24 cellular contexts compared by ENCODE assay signal in genomic region chr7:74349621-74350020, GRCh38.
"Had no signal": no experiment of that assay in that cellular context is flagged by ENCODE, and none has a peak within 500 bp of the region (broad histone marks: within the 10 kb centered on the region; RNA-seq: fewer than 3 reads in every experiment).

No MANE protein-coding gene starts in this region.

- ATAC-seq: effector memory CD8-positive, alpha-beta T cell; esophagus mucosa; foreskin keratinocyte; gastrocnemius medialis; gastroesophageal sphincter; heart left ventricle; heart right ventricle had no signal

- H3K27ac ChIP-seq: colonic mucosa, coronary artery, epithelial cell of prostate, esophagus muscularis mucosa, esophagus squamous epithelium, foreskin keratinocyte, gastrocnemius medialis, gastroesophageal sphincter, heart left ventricle, heart right ventricle had no signal

- H3K4me1 ChIP-seq: colonic mucosa, esophagus muscularis mucosa, esophagus squamous epithelium, foreskin keratinocyte, gastrocnemius medialis, gastroesophageal sphincter had no signal

- H3K36me3 ChIP-seq: colonic mucosa, gastrocnemius medialis had no signal

- H3K4me3 ChIP-seq: colonic mucosa, coronary artery, dorsolateral prefrontal cortex, esophagus muscularis mucosa, esophagus squamous epithelium, gastrocnemius medialis, gastroesophageal sphincter, heart left ventricle, heart right ventricle had no signal

- H3K27me3 ChIP-seq: colonic mucosa, dorsolateral prefrontal cortex, esophagus muscularis mucosa, esophagus squamous epithelium, foreskin keratinocyte, gastrocnemius medialis, gastroesophageal sphincter, heart left ventricle, heart right ventricle had no signal

- DNase-seq: colonic mucosa; cortex of kidney; dermis blood vessel endothelial cell; dorsolateral prefrontal cortex; effector CD4-positive, alpha-beta T cell; effector CD8-positive, alpha-beta T cell; effector memory CD4-positive, alpha-beta T cell; effector memory CD8-positive, alpha-beta T cell; endodermal cell; erythroblast; esophagus squamous epithelium; foreskin fibroblast; foreskin keratinocyte; foreskin melanocyte; gastrocnemius medialis; glutamatergic neuron; head of caudate nucleus; heart left ventricle; heart right ventricle had no signal

- H3K9me3 ChIP-seq: colonic mucosa, esophagus muscularis mucosa, esophagus squamous epithelium, gastrocnemius medialis, gastroesophageal sphincter, heart left ventricle, heart right ventricle had no signal
